ENCODE assay signal across 1 cellular context in genomic region chr3:9792405-9793160, GRCh38.
TF ChIP-seq lines count a peak whose summit lies in the region.

ARPC4 (plus strand) TSS chr3:9793082; CDS start chr3:9793122, 40 bp downstream.
TADA3 (minus strand) TSS chr3:9792473; CDS start chr3:9791466, 1,007 bp downstream.

TF ChIP-seq in HepG2, 621 proteins besides CTCF, POLR2A, EP300 and RAD21 (continued from another document and continues in another):
- TF ChIP-seq ZNF441 (CRISPR knock-in tag; IDR thresholded peaks at IDR 0.05; ENCODE audit: borderline replicate concordance) = 0 out of 2 replicates have a peak, but pooled peaks have one; percentile 28
- 0 out of 2 replicates have a peak, but pooled peaks have one; percentile 18 for TF ChIP-seq ATF7-NPFF (CRISPR knock-in tag; IDR thresholded peaks at IDR 0.05; ENCODE audit: low read depth)
- peak; percentile 36; the same call in 1 of the 2 replicates for TF ChIP-seq ZNF350 (CRISPR knock-in tag; IDR thresholded peaks at IDR 0.05; ENCODE audit: borderline replicate concordance, low read depth)
- 0 out of 2 replicates have a peak, but pooled peaks have one; percentile 4 for TF ChIP-seq ZNF569 (CRISPR knock-in tag; IDR thresholded peaks at IDR 0.05; ENCODE audit: borderline replicate concordance)
- no peak for TF ChIP-seq KIAA2018 (CRISPR knock-in tag; IDR thresholded peaks at IDR 0.05; ENCODE audit: borderline replicate concordance)
- peak; percentile 97 for TF ChIP-seq CHD2 (IDR thresholded peaks at IDR 0.05; ENCODE audit: low read depth, low read length)
- peak; percentile 17; the same call in 1 of the 2 replicates for TF ChIP-seq E2F1 (CRISPR knock-in tag; IDR thresholded peaks at IDR 0.05)
- no peak for TF ChIP-seq ZNF260 (CRISPR knock-in tag; IDR thresholded peaks at IDR 0.05; ENCODE audit: borderline replicate concordance, low read depth)
- no peak for TF ChIP-seq MTF1 (CRISPR knock-in tag; IDR thresholded peaks at IDR 0.05)
- 0 out of 2 replicates have a peak, but pooled peaks have one; percentile 47 for TF ChIP-seq MEIS1 (CRISPR knock-in tag; IDR thresholded peaks at IDR 0.05; ENCODE audit: borderline replicate concordance)
- peak; percentile 92 for TF ChIP-seq PATZ1 (CRISPR knock-in tag; IDR thresholded peaks at IDR 0.05)
- peak; percentile 54; the same call in 1 of the 2 replicates for TF ChIP-seq KDM2A (CRISPR knock-in tag; IDR thresholded peaks at IDR 0.05; ENCODE audit: borderline replicate concordance, low read depth)
- 0 out of 2 replicates have a peak, but pooled peaks have one; percentile 9 for TF ChIP-seq ZBTB20 (CRISPR knock-in tag; IDR thresholded peaks at IDR 0.05; ENCODE audit: borderline replicate concordance, low read depth)
- TF ChIP-seq YY1 (IDR thresholded peaks at IDR 0.05; ENCODE audit: insufficient read depth, insufficient replicate concordance, low read depth, low read length) = peak; percentile 34
- TF ChIP-seq CHCHD3 (CRISPR knock-in tag; IDR thresholded peaks at IDR 0.05) = no peak
- peak; percentile 96 for TF ChIP-seq SRF (IDR thresholded peaks at IDR 0.05; ENCODE audit: low read depth, low read length)
- no peak for TF ChIP-seq ZNF44 (CRISPR knock-in tag; IDR thresholded peaks at IDR 0.05)
- peak; percentile 90 for TF ChIP-seq ZNF414 (CRISPR knock-in tag; IDR thresholded peaks at IDR 0.05)
- TF ChIP-seq ZFP36L1 (CRISPR knock-in tag; IDR thresholded peaks at IDR 0.05) = no peak
- no peak; the same call in 1 of the 2 replicates for TF ChIP-seq ZMYM4 (CRISPR knock-in tag; IDR thresholded peaks at IDR 0.05)
- TF ChIP-seq HIC2 (CRISPR knock-in tag; IDR thresholded peaks at IDR 0.05; ENCODE audit: low read depth) = 0 out of 2 replicates have a peak, but pooled peaks have one; percentile 4
- TF ChIP-seq RFXAP (CRISPR knock-in tag; IDR thresholded peaks at IDR 0.05; ENCODE audit: borderline replicate concordance) = no peak
- TF ChIP-seq AGO2 (optimal IDR thresholded peaks at IDR 0.05; ENCODE audit: low read depth, low read length) = peak; percentile 77
- TF ChIP-seq SRY (CRISPR knock-in tag; IDR thresholded peaks at IDR 0.05) = no peak; the same call in 1 of the 2 replicates
- TF ChIP-seq ZNF607 (CRISPR knock-in tag; IDR thresholded peaks at IDR 0.05; ENCODE audit: borderline replicate concordance) = no peak; the same call in 1 of the 2 replicates
- peak; percentile 15; the same call in 1 of the 2 replicates for TF ChIP-seq HNF4A (CRISPR knock-in tag; IDR thresholded peaks at IDR 0.05)
- 0 out of 2 replicates have a peak, but pooled peaks have one; percentile 1 for TF ChIP-seq ZNF558 (CRISPR knock-in tag; IDR thresholded peaks at IDR 0.05; ENCODE audit: borderline replicate concordance)
- peak; percentile 80 for TF ChIP-seq GABPA (IDR thresholded peaks at IDR 0.05; ENCODE audit: low read depth, low read length)
- TF ChIP-seq GABPA (CRISPR knock-in tag; IDR thresholded peaks at IDR 0.05; ENCODE audit: low read depth) = peak; percentile 93
- TF ChIP-seq NR2F1 (CRISPR knock-in tag; IDR thresholded peaks at IDR 0.05) = no peak
- TF ChIP-seq ZNF709 (CRISPR knock-in tag; IDR thresholded peaks at IDR 0.05) = peak; percentile 45; the same call in 1 of the 2 replicates
- peak; percentile 62; the same call in 1 of the 2 replicates for TF ChIP-seq ZBTB7B (CRISPR knock-in tag; IDR thresholded peaks at IDR 0.05)
- 0 out of 2 replicates have a peak, but pooled peaks have one; percentile 33 for TF ChIP-seq BRCA1 (CRISPR knock-in tag; IDR thresholded peaks at IDR 0.05)
- no peak for TF ChIP-seq ZNF678 (CRISPR knock-in tag; IDR thresholded peaks at IDR 0.05)
- TF ChIP-seq ZNF609 (CRISPR knock-in tag; IDR thresholded peaks at IDR 0.05; ENCODE audit: borderline replicate concordance) = 0 out of 2 replicates have a peak, but pooled peaks have one; percentile 44
- no peak for TF ChIP-seq DPF2 (CRISPR knock-in tag; IDR thresholded peaks at IDR 0.05; ENCODE audit: borderline replicate concordance, low read depth)
- TF ChIP-seq FIP1L1 (IDR thresholded peaks at IDR 0.05; ENCODE audit: borderline replicate concordance, insufficient read depth, low read depth, low read length) = no peak
- peak; percentile 72; the same call in 1 of the 2 replicates for TF ChIP-seq MXD4 (CRISPR knock-in tag; IDR thresholded peaks at IDR 0.05)
- no peak for TF ChIP-seq ARID2 (CRISPR knock-in tag; IDR thresholded peaks at IDR 0.05; ENCODE audit: borderline replicate concordance)
